In the genomic region with DNA sequence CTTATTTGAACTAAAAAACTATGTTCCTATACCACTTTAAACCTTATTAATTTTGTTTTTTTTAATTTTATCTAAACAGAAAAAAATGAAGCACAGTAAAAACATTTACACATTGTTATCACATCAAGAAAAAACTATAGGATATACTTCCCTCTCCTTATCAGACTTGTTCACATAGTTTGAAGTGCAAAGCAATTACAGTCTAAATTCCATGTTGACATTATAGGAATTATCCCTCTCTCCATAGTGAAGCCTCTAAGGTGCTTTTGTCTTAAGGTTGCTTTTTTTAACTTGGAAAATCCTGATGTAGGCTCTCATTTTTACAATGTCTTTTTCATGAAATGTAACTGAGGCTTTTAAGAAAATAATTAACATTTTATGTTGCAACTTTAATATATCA, we compare ENCODE assay signal across 22 cellular contexts.
"Had no signal": no experiment of that assay in that cellular context is flagged by ENCODE, and none has a peak within 500 bp of the region (broad histone marks: within the 10 kb centered on the region; RNA-seq: fewer than 3 reads in every experiment).

No MANE protein-coding gene starts in this region.

- H3K9ac ChIP-seq: neural progenitor cell had no signal

- DNase-seq: cortex of kidney; effector memory CD8-positive, alpha-beta T cell; erythroblast; esophagus squamous epithelium; foreskin melanocyte; glutamatergic neuron; kidney; left lung; naive thymus-derived CD4-positive, alpha-beta T cell; right cardiac atrium; sigmoid colon; stimulated activated CD4-positive, alpha-beta T cell treated with anti-CD3 and anti-CD28 coated beads, Interleukin-15, amount 100 ng/mL, for 24 hours; stimulated activated CD4-positive, alpha-beta T cell treated with anti-CD3 and anti-CD28 coated beads, Interleukin-2, amount 100 ng/mL, for 48 hours; stimulated activated naive B cell treated with anti-CD40 and anti-IgM and Interleukin-4, amounts not matched to agents 10 μg/mL and 1 μg/mL and 100 μg/mL, for 72 hours; transverse colon; upper lobe of right lung; uterus had no signal

- H3K36me3 ChIP-seq: esophagus squamous epithelium, left lung, neural progenitor cell, prostate gland, sigmoid colon, suprapubic skin, transverse colon, upper lobe of right lung, uterus had no signal

- FAIRE-seq: endometrium, kidney had no signal

- ATAC-seq: effector memory CD8-positive, alpha-beta T cell; left lung; naive thymus-derived CD4-positive, alpha-beta T cell; right cardiac atrium; stimulated activated naive B cell treated with anti-CD40 and anti-IgM and Interleukin-4, amounts not matched to agents 10 μg/mL and 1 μg/mL and 100 μg/mL, for 72 hours; upper lobe of right lung had no signal

- H3K4me1 ChIP-seq: left lung, neural progenitor cell, prostate gland, suprapubic skin, upper lobe of right lung, uterus had no signal

- H2AFZ ChIP-seq: neural progenitor cell had no signal

- H3K27ac ChIP-seq: esophagus squamous epithelium, left lung, neural progenitor cell, prostate gland, sigmoid colon, skin epidermis, suprapubic skin, transverse colon, upper lobe of right lung, uterus had no signal

- H3K4me2 ChIP-seq: neural progenitor cell had no signal

- H3K27me3 ChIP-seq: esophagus squamous epithelium, left lung, neural progenitor cell, sigmoid colon, suprapubic skin, transverse colon, upper lobe of right lung, uterus had no signal

- H3K9me3 ChIP-seq: esophagus squamous epithelium, left lung, sigmoid colon, suprapubic skin, transverse colon, upper lobe of right lung, uterus had no signal

- H3K4me3 ChIP-seq: esophagus squamous epithelium, left lung, neural progenitor cell, prostate gland, sigmoid colon, skin epidermis, suprapubic skin, transverse colon, upper lobe of right lung, uterus had no signal
